27 cellular contexts compared by ENCODE assay signal in genomic region chr18:34649072-34649471, GRCh38.
DNase-seq lines count a peak whose midpoint lies in the region; ATAC-seq, FAIRE-seq and TF ChIP-seq lines count a peak whose summit lies in the region.
"Had no signal": no experiment of that assay in that cellular context is flagged by ENCODE, and none has a peak within 500 bp of the region (broad histone marks: within the 10 kb centered on the region; RNA-seq: fewer than 3 reads in every experiment).

No MANE protein-coding gene starts in this region.

- H3K9me3 ChIP-seq in GM23248 (ENCODE audit: low read depth) (no peaks in the 10 kb centered on the region), esophagus muscularis mucosa (no peaks in the 10 kb centered on the region), parathyroid adenoma (ENCODE audit: control insufficient read depth, low read length) (no peaks in the 10 kb centered on the region), transverse colon (no peaks in the 10 kb centered on the region)
- H3K9me3 ChIP-seq: heart left ventricle had no signal

- H3K9ac ChIP-seq in GM23248 (no peak overlapping the region), parathyroid adenoma (no peak overlapping the region)

- intact Hi-C loops in esophagus muscularis mucosa (cut with DNase I): no loop called here
- intact Hi-C loops in transverse colon (cut with DNase I; ENCODE audit: low total_unique reads): no loop called here

- H3K27me3 ChIP-seq in GM23248 (replicated peaks; ENCODE audit: insufficient read depth) (no peaks in the 10 kb centered on the region), esophagus muscularis mucosa (no peaks in the 10 kb centered on the region), parathyroid adenoma (ENCODE audit: control insufficient read depth, insufficient read depth, low read length) (no peaks in the 10 kb centered on the region), transverse colon (no peaks in the 10 kb centered on the region)
- H3K27me3 ChIP-seq: heart left ventricle had no signal

- WGBS in GM23248 (ENCODE audit: low coverage in 1 of 2, low lambda C conversion rate in 2 of 2, missing lambda C conversion rate in 2 of 2), 2 experiments: 43 to 50% methylated on average over 4 of the region's 4 CpGs
- WGBS in esophagus muscularis mucosa: 3% methylated on average over 4 of the region's 4 CpGs
- WGBS in transverse colon (ENCODE audit: low coverage in 1 of 2), 2 donors: 8 to 43% methylated on average over 4 of the region's 4 CpGs

- no peak overlapping the region for H3K4me3 ChIP-seq in GM23248
- H3K4me3 ChIP-seq in esophagus muscularis mucosa: no peak overlapping the region
- no peak overlapping the region for H3K4me3 ChIP-seq in parathyroid adenoma (ENCODE audit: low read depth, low read length)
- H3K4me3 ChIP-seq in transverse colon: no peak overlapping the region
- H3K4me3 ChIP-seq: heart left ventricle, K562 had no signal

- in situ Hi-C loops in GM23248 (cut with MboI): no loop called here
- in situ Hi-C loops in transverse colon (cut with MboI; ENCODE audit: low pct_ligation_motif_present in 1 of 4, low pct_unique_long_range_greater_than_20kb in 1 of 4, low sequenced_read_pairs in 3 of 4): no loop called here

- H3K27ac ChIP-seq in GM23248: no peak overlapping the region
- peak overlapping the region in 3 of 4 donors; percentile 69 to 76 (median 69) for H3K27ac ChIP-seq in esophagus muscularis mucosa (replicated peaks in 1 of 4)
- no peak overlapping the region for H3K27ac ChIP-seq in parathyroid adenoma
- H3K27ac ChIP-seq in transverse colon: no peak overlapping the region

- no peaks in the 10 kb centered on the region for H3K79me2 ChIP-seq in GM23248 (ENCODE audit: insufficient read depth)
- no peaks in the 10 kb centered on the region for H3K79me2 ChIP-seq in parathyroid adenoma

- DNase-seq in GM23248 (peak; percentile 14), OCI-M1 (lab: John Stamatoyannopoulos, UW) (peak; percentile 57), esophagus muscularis mucosa (ENCODE audit: extremely low spot score) (no peak), transverse colon (no peak), RCC 7860 (ENCODE audit: low spot score) (no peak)
- DNase-seq: ACHN; activated CD4-positive, alpha-beta T cell treated with anti-CD3 and anti-CD28 coated beads for 4 hours; activated naive CD4-positive, alpha-beta T cell treated with anti-CD3 and anti-CD28 coated beads, Interleukin-2, amount 50 U/mL, for 16 hours; activated T-cell treated with anti-CD3 and anti-CD28 coated beads, Interleukin-2, amount 50 U/mL, for 48 hours; aorta; C1 segment of cervical spinal cord; H7; heart left ventricle; left cardiac atrium; MM.1S; naive thymus-derived CD8-positive, alpha-beta T cell; NCI-H1694 treated with DMSO at 0.1 percent for 48 hours; NCI-H2171 treated with DMSO at 0.1 percent for 48 hours; NCI-H526; right cardiac atrium; T-helper 1 cell had no signal

- H3K4me1 ChIP-seq in GM23248 (ENCODE audit: insufficient read depth): peaks cover 21% of the 10 kb centered on the region
- H3K4me1 ChIP-seq in esophagus muscularis mucosa: peaks cover 23 to 71% (median 60%) of the 10 kb centered on the region in 4 donors
- H3K4me1 ChIP-seq in parathyroid adenoma: peaks cover 14% of the 10 kb centered on the region
- peaks cover 0 to 13% (median 4%) of the 10 kb centered on the region in 4 donors for H3K4me1 ChIP-seq in transverse colon

- H2AFZ ChIP-seq in GM23248 (no peak overlapping the region), parathyroid adenoma (peak overlapping the region; percentile 5)

- H3K9me2 ChIP-seq in GM23248 (ENCODE audit: insufficient read depth): no peaks in the 10 kb centered on the region

- peaks cover 25% of the 10 kb centered on the region; the same call in 1 of the 2 replicates for H3F3A ChIP-seq in GM23248 (ENCODE audit: insufficient read depth)

- TF ChIP-seq POLR2A in esophagus muscularis mucosa (IDR thresholded peaks at IDR 0.05; ENCODE audit: low read depth) (no peak), transverse colon (IDR thresholded peaks at IDR 0.05) (no peak)

- no peak for TF ChIP-seq CTCF in esophagus muscularis mucosa (IDR thresholded peaks at IDR 0.05)
- TF ChIP-seq CTCF in parathyroid adenoma (IDR thresholded peaks at IDR 0.05): no peak
- no peak for TF ChIP-seq CTCF in transverse colon (IDR thresholded peaks at IDR 0.05)

- no peak for FAIRE-seq in RCC 7860 (lab: Jason Lieb, UNC)
- FAIRE-seq: GM18507, K562 had no signal

- H4K20me1 ChIP-seq in GM23248 (ENCODE audit: insufficient read depth): no peaks in the 10 kb centered on the region

- TF ChIP-seq EP300 in esophagus muscularis mucosa (IDR thresholded peaks at IDR 0.05) (no peak), transverse colon (IDR thresholded peaks at IDR 0.05; ENCODE audit: low read depth) (no peak)

- H3K4me2 ChIP-seq in GM23248 (ENCODE audit: unreplicated experiment) (peak overlapping the region; percentile 21), parathyroid adenoma (ENCODE audit: low read length) (peak overlapping the region; percentile 67)

- no peaks in the 10 kb centered on the region for H3K36me3 ChIP-seq in GM23248 (ENCODE audit: low read depth)
- no peaks in the 10 kb centered on the region for H3K36me3 ChIP-seq in esophagus muscularis mucosa
- H3K36me3 ChIP-seq in parathyroid adenoma (ENCODE audit: control insufficient read depth, insufficient read depth, low read length): no peaks in the 10 kb centered on the region
- H3K36me3 ChIP-seq in transverse colon: no peaks in the 10 kb centered on the region
- H3K36me3 ChIP-seq: heart left ventricle had no signal

- no peak for ATAC-seq in HG03571 (IDR thresholded peaks at IDR 0.05; ENCODE audit: unreplicated experiment)
- no peak for ATAC-seq in HG03045 (IDR thresholded peaks at IDR 0.05; ENCODE audit: unreplicated experiment)
- ATAC-seq: heart left ventricle; K562; left cardiac atrium; naive thymus-derived CD8-positive, alpha-beta T cell; right cardiac atrium; Right ventricle myocardium inferior had no signal

Comparison
In these comparisons a context has a peak if more than half of its experiments do, and no peak if none do; other contexts are left out.
1. DNase-seq: peak in GM23248 (single experiment) and OCI-M1 (single experiment); none in esophagus muscularis mucosa (single experiment), transverse colon (single experiment) and RCC 7860 (single experiment).
2. H3K27ac ChIP-seq: peak in esophagus muscularis mucosa (3 of 4); none in GM23248 (single experiment), parathyroid adenoma (single experiment) and transverse colon (0 of 4).